17 cellular contexts compared by ENCODE assay signal in the genomic region with DNA sequence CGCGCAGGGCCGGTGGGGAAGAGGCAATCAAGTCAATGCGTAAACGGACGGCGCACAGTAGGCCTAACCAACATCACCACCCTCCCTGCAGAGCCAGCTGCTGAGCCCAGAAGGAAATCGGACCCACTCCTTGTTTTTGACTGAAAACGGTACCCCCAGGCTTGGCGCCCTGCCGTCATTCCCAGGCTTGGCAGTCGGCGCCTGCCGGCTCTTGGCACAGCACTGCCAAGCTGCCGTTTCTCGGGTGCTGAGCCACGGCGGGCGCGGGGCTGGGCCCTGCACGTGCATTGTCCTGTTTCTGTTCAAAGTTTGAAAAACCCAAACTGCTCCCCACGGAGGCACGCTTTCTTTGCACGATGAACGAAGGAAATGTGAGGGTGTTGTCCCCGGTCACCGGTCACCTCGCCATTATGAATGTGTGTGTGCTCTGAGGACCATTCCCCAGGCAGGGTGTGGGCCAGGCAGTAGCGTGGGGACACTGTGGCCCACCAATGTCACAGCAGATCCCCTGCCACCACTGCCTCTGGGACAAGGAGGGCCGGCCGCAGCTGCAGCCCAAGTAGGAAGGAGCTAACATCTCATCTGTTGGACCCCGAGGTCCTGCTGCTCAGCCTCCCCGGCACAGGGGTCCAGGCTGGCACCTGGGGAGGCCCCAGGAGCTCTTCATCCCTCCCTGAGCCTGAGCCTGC. TPM values are rescaled to one million over a fixed set of nuclear protein-coding genes. Genes with fewer than 3 reads are reported as not detected.
A peak's percentile ranks its signal among the peaks of the same experiment; 100 is the strongest.
DNase-seq lines count a peak whose midpoint lies in the region; ATAC-seq and TF ChIP-seq lines count a peak whose summit lies in the region.
"Had no signal": no experiment of that assay in that cellular context is flagged by ENCODE, and none has a peak within 500 bp of the region (broad histone marks: within the 10 kb centered on the region; RNA-seq: fewer than 3 reads in every experiment).

No MANE protein-coding gene starts in this region.

- TF ChIP-seq CTCF in dorsolateral prefrontal cortex (IDR thresholded peaks at IDR 0.05 in 54 of 56, conservative IDR thresholded peaks at IDR 0.05 in 2 of 56; ENCODE audit: low read depth in 1 of 56, partially characterized antibody in 56 of 56) = no peak
- TF ChIP-seq CTCF in neural progenitor cell (IDR thresholded peaks at IDR 0.05) = no peak
- TF ChIP-seq CTCF in uterus (IDR thresholded peaks at IDR 0.05) = no peak

- peaks cover 3% of the 10 kb centered on the region for H3K9me3 Mint-ChIP-seq in neural progenitor cell

- peaks cover 13% of the 10 kb centered on the region for H3F3A ChIP-seq in neural progenitor cell (ENCODE audit: low read depth)

- 79% methylated on average over 33 of the region's 33 CpGs for WGBS in right cardiac atrium

- intact Hi-C loops in left ventricle myocardium superior (cut with micrococcal nuclease) (no loop called here), right cardiac atrium (cut with DNase I) (no loop called here), dorsolateral prefrontal cortex (cut with DNase I) (no loop called here), uterus (cut with DNase I; ENCODE audit: low total_unique reads) (no loop called here), posterior vena cava (cut with DNase I) (no loop called here)

- peak; percentile 60 for DNase-seq in left ventricle myocardium superior
- DNase-seq in right cardiac atrium = no peak
- peak in 8 of 10 donors; percentile 35 to 73 (median 54) for DNase-seq in dorsolateral prefrontal cortex
- no peak for DNase-seq in neural progenitor cell (ENCODE audit: low spot score)
- DNase-seq in uterus = no peak
- no peak for DNase-seq in posterior vena cava (ENCODE audit: low spot score)
- DNase-seq: DMS153, GOT3, MG63, NCI-H1092 treated with DMSO at 0.1 percent for 48 hours, NCI-H2107, NCI-H2227 treated with DMSO at 0.1 percent for 48 hours, NCI-H526 had no signal

- ATAC-seq in left ventricle myocardium superior (peak; percentile 67), right cardiac atrium (no peak), GM19023 (IDR thresholded peaks at IDR 0.05; ENCODE audit: unreplicated experiment) (no peak), GM19351 (IDR thresholded peaks at IDR 0.05; ENCODE audit: unreplicated experiment) (no peak)
- ATAC-seq: A549 had no signal

- no peaks in the 10 kb centered on the region for H3K36me3 Mint-ChIP-seq in neural progenitor cell
- H3K36me3 Mint-ChIP-seq: CD14-positive monocyte had no signal

- no peaks in the 10 kb centered on the region for H3K27me3 ChIP-seq in right cardiac atrium (ENCODE audit: control insufficient read depth, insufficient read depth)
- peaks cover 0 to 30% (median 0%) of the 10 kb centered on the region in 45 donors for H3K27me3 ChIP-seq in dorsolateral prefrontal cortex
- no peaks in the 10 kb centered on the region for H3K27me3 ChIP-seq in neural progenitor cell
- H3K27me3 ChIP-seq in uterus = no peaks in the 10 kb centered on the region
- H3K27me3 ChIP-seq: MG63 had no signal

- no peak for TF ChIP-seq POLR2A in uterus (IDR thresholded peaks at IDR 0.05)

- peaks cover 44% of the 10 kb centered on the region for H3K4me1 Mint-ChIP-seq in neural progenitor cell
- H3K4me1 Mint-ChIP-seq: CD14-positive monocyte had no signal

- H3K79me2 ChIP-seq in neural progenitor cell (ENCODE audit: low read depth) = no peaks in the 10 kb centered on the region

- H3K9me3 ChIP-seq in right cardiac atrium (ENCODE audit: control insufficient read depth, low read length) = no peaks in the 10 kb centered on the region
- H3K9me3 ChIP-seq in neural progenitor cell (ENCODE audit: low read depth) = no peaks in the 10 kb centered on the region
- no peaks in the 10 kb centered on the region for H3K9me3 ChIP-seq in uterus
- H3K9me3 ChIP-seq: A549, MG63 had no signal

- H3K36me3 ChIP-seq in neural progenitor cell (no peaks in the 10 kb centered on the region), uterus (no peaks in the 10 kb centered on the region)
- H3K36me3 ChIP-seq: MG63 had no signal

- no peak overlapping the region for H3K9ac ChIP-seq in neural progenitor cell

- H2AFZ ChIP-seq in neural progenitor cell (replicated peaks) = no peak overlapping the region

- H3K4me1 ChIP-seq in right cardiac atrium (ENCODE audit: control insufficient read depth, insufficient read depth, low read length) (no peaks in the 10 kb centered on the region), neural progenitor cell (peaks cover 44% of the 10 kb centered on the region), uterus (no peaks in the 10 kb centered on the region)
- H3K4me1 ChIP-seq: A549 had no signal

- peaks cover 33% of the 10 kb centered on the region for H3K27me3 Mint-ChIP-seq in neural progenitor cell (ENCODE audit: insufficient read depth, low read depth)

- peaks cover 26% of the 10 kb centered on the region for H4K20me1 ChIP-seq in neural progenitor cell (ENCODE audit: low read depth)

- peak overlapping the region; percentile 66 for H3K27ac Mint-ChIP-seq in neural progenitor cell
- H3K27ac Mint-ChIP-seq: CD14-positive monocyte had no signal

- no peak overlapping the region for H3K4me2 ChIP-seq in neural progenitor cell
- H3K4me2 ChIP-seq: A549 had no signal

- H3K4me3 Mint-ChIP-seq in neural progenitor cell = no peak overlapping the region
- H3K4me3 Mint-ChIP-seq: CD14-positive monocyte had no signal

- H3K4me3 ChIP-seq in right cardiac atrium (ENCODE audit: low read length) (no peak overlapping the region), dorsolateral prefrontal cortex (peak overlapping the region in 1 of 59 donors; percentile 28), neural progenitor cell (no peak overlapping the region), uterus (no peak overlapping the region)
- H3K4me3 ChIP-seq: A549, MG63 had no signal

- H3K27ac ChIP-seq in right cardiac atrium (ENCODE audit: low read length) (no peak overlapping the region), dorsolateral prefrontal cortex (peak overlapping the region in 31 of 59 donors; percentile 2 to 78 (median 43)), neural progenitor cell (no peak overlapping the region), uterus (no peak overlapping the region)
- H3K27ac ChIP-seq: A549 had no signal

RNA-seq across cellular contexts. Expression of a gene that starts 20.0 kb away (rescaled TPM):
- 0.40 TPM for total RNA-seq in left ventricle myocardium superior
- total RNA-seq in right cardiac atrium = 1 to 10 TPM in 1 of 4 donors, under 1 TPM in 3; 0.20 to 2.2 (median 0.35) TPM
- polyA plus RNA-seq in right cardiac atrium = 1.2 TPM
- total RNA-seq in dorsolateral prefrontal cortex = 1 to 10 TPM in 87 of 120 experiments, under 1 TPM in 31, not detected in 2; 0.24 to 4.5 (median 1.6) TPM
- total RNA-seq in neural progenitor cell (ENCODE audit: low replicate concordance) = 1.8 and 7.2 TPM in 2 replicates
- total RNA-seq in uterus = under 1 TPM in 1 of 4 donors, not detected in 3; 0.29 TPM
- total RNA-seq in posterior vena cava = under 1 TPM in 1 of 2 donors, not detected in 1; 0.14 TPM
- polyA plus RNA-seq: CD14-positive monocyte had no signal

RNA-seq across cellular contexts. Expression of a gene that starts 22.4 kb away (rescaled TPM):
- total RNA-seq in left ventricle myocardium superior (not detected), right cardiac atrium (not detected), dorsolateral prefrontal cortex (not detected), neural progenitor cell (ENCODE audit: low replicate concordance) (not detected in 2 replicates), uterus (not detected), posterior vena cava (not detected)
- 0.05 TPM for polyA plus RNA-seq in right cardiac atrium
- polyA plus RNA-seq: A549 had no signal

Comparison
In these comparisons a context has a peak if more than half of its experiments do, and no peak if none do; other contexts are left out.
1. DNase-seq: peak in left ventricle myocardium superior (single experiment) and dorsolateral prefrontal cortex (8 of 10); none in right cardiac atrium (0 of 3), neural progenitor cell (single experiment), uterus (0 of 2) and posterior vena cava (single experiment).
2. H3K27ac ChIP-seq: peak in dorsolateral prefrontal cortex (31 of 59); none in right cardiac atrium (single experiment), neural progenitor cell (single experiment) and uterus (0 of 2).